11 cellular contexts compared by ENCODE assay signal in genomic region chr11:64100345-64100744, GRCh38.
DNase-seq lines count a peak whose midpoint lies in the region; ATAC-seq and TF ChIP-seq lines count a peak whose summit lies in the region.
"Had no signal": no experiment of that assay in that cellular context is flagged by ENCODE, and none has a peak within 500 bp of the region (broad histone marks: within the 10 kb centered on the region; RNA-seq: fewer than 3 reads in every experiment).

No MANE protein-coding gene starts in this region.

- H3K9me3 Mint-ChIP-seq in activated naive CD8-positive, alpha-beta T cell treated with anti-CD3 and anti-CD28 coated beads for 36 hours, result no peaks in the 10 kb centered on the region
- H3K9me3 Mint-ChIP-seq: activated T-cell treated with anti-CD3 and anti-CD28 coated beads, Interleukin-2, amount 50 U/mL, for 72 hours had no signal

- H2AFZ ChIP-seq in Karpas-422 (ENCODE audit: low read length) (peak overlapping the region; percentile 12; the same call in 1 of the 2 replicates), PC-3 (ENCODE audit: low read length) (no peak overlapping the region)

- H4K20me1 ChIP-seq in Karpas-422 (ENCODE audit: insufficient read depth, low read depth, low read length) (no peaks in the 10 kb centered on the region), PC-3 (ENCODE audit: low read length) (no peaks in the 10 kb centered on the region)

- no peak overlapping the region for H3K27ac Mint-ChIP-seq in activated naive CD8-positive, alpha-beta T cell treated with anti-CD3 and anti-CD28 coated beads for 36 hours
- H3K27ac Mint-ChIP-seq: activated T-cell treated with anti-CD3 and anti-CD28 coated beads, Interleukin-2, amount 50 U/mL, for 72 hours had no signal

- intact Hi-C loops in PC-3 (cut with micrococcal nuclease), result no loop called here

- peak; percentile 72 for DNase-seq in GM10248 (ENCODE audit: extremely low spot score)
- DNase-seq in Karpas-422, result peak; percentile 94
- no peak for DNase-seq in PC-3
- DNase-seq in kidney epithelial cell (ENCODE audit: low read depth), result no peak
- DNase-seq in activated naive CD8-positive, alpha-beta T cell treated with anti-CD3 and anti-CD28 coated beads for 36 hours, result no peak
- DNase-seq in NOMO-1 treated with dmso at 0.1 percent for 144 hours (lab: John Stamatoyannopoulos, UW; ENCODE audit: unreplicated experiment), result no peak
- DNase-seq: activated T-cell treated with anti-CD3 and anti-CD28 coated beads, Interleukin-2, amount 50 U/mL, for 72 hours; NCI-H446 had no signal

- no peak overlapping the region for H3K4me3 Mint-ChIP-seq in activated naive CD8-positive, alpha-beta T cell treated with anti-CD3 and anti-CD28 coated beads for 36 hours
- H3K4me3 Mint-ChIP-seq: activated T-cell treated with anti-CD3 and anti-CD28 coated beads, Interleukin-2, amount 50 U/mL, for 72 hours had no signal

- H3K79me2 ChIP-seq in Karpas-422 (ENCODE audit: low read length), result no peaks in the 10 kb centered on the region
- no peaks in the 10 kb centered on the region for H3K79me2 ChIP-seq in PC-3 (ENCODE audit: low read length)

- no peak for ATAC-seq in PC-3
- ATAC-seq in HG03521 (IDR thresholded peaks at IDR 0.05; ENCODE audit: unreplicated experiment), result no peak
- no peak for ATAC-seq in GM19035 (IDR thresholded peaks at IDR 0.05; ENCODE audit: unreplicated experiment)

- H3K27me3 ChIP-seq in Karpas-422 (ENCODE audit: low read length), result no peaks in the 10 kb centered on the region
- H3K27me3 ChIP-seq in PC-3 (ENCODE audit: low read length), result no peaks in the 10 kb centered on the region
- H3K27me3 ChIP-seq in kidney epithelial cell (ENCODE audit: control insufficient read depth, insufficient read depth, low read length), result peaks cover 84% of the 10 kb centered on the region
- H3K27me3 ChIP-seq: vagina had no signal

- TF ChIP-seq CTCF in GM10248 (IDR thresholded peaks at IDR 0.05; ENCODE audit: control extremely low read depth, extremely low read depth, low read depth, missing control alignments) (peak; percentile 43), PC-3 (conservative IDR thresholded peaks at IDR 0.05; ENCODE audit: low read depth, low read length) (peak; percentile 16; the same call in 1 of the 2 replicates), kidney epithelial cell (IDR thresholded peaks at IDR 0.05; ENCODE audit: insufficient read depth, low read length, poor library complexity, severe bottlenecking) (peak; percentile 55)

- no TSS peak for BruUV-seq in PC-3 (replicated peaks; lab: Mats Ljungman, UMichigan)

- H3K36me3 Mint-ChIP-seq in activated naive CD8-positive, alpha-beta T cell treated with anti-CD3 and anti-CD28 coated beads for 36 hours, result no peaks in the 10 kb centered on the region

- CTCF ChIA-PET in GM10248 (lab: Yijun Ruan, JAX) (interaction anchor here (0.7 to 1.9 kb wide), 4 partner anchors 11 to 99 kb away, joined by 3 to 4 read pairs (median 4); no protein-coding TSS in a partner anchor), PC-3 (lab: Charles Lee) (no interaction called here)

- H3K4me1 Mint-ChIP-seq in activated naive CD8-positive, alpha-beta T cell treated with anti-CD3 and anti-CD28 coated beads for 36 hours, result no peaks in the 10 kb centered on the region

- H3K4me3 ChIP-seq in Karpas-422 (ENCODE audit: low read length) (peak overlapping the region; percentile 19; the same call in 1 of the 2 replicates), PC-3 (ENCODE audit: low read length) (no peak overlapping the region), kidney epithelial cell (ENCODE audit: low read depth, low read length) (no peak overlapping the region)
- H3K4me3 ChIP-seq: vagina had no signal

- H3K4me1 ChIP-seq in Karpas-422 (ENCODE audit: low read length), result peaks cover 17% of the 10 kb centered on the region
- no peaks in the 10 kb centered on the region for H3K4me1 ChIP-seq in PC-3 (ENCODE audit: insufficient read depth, low read length)

- no peaks in the 10 kb centered on the region for H3K9me3 ChIP-seq in Karpas-422 (ENCODE audit: low read length)
- no peaks in the 10 kb centered on the region for H3K9me3 ChIP-seq in PC-3 (ENCODE audit: low read length)
- H3K9me3 ChIP-seq: vagina had no signal

- H3K4me2 ChIP-seq in Karpas-422 (ENCODE audit: low read depth, low read length, poor library complexity, severe bottlenecking) (peak overlapping the region; percentile 53), PC-3 (ENCODE audit: low read length) (no peak overlapping the region)

- H3K27me3 Mint-ChIP-seq in activated naive CD8-positive, alpha-beta T cell treated with anti-CD3 and anti-CD28 coated beads for 36 hours, result no peaks in the 10 kb centered on the region

- no peaks in the 10 kb centered on the region for H3F3A ChIP-seq in PC-3 (ENCODE audit: low read length, unreplicated experiment)

- POLR2A ChIA-PET in GM10248 (lab: Yijun Ruan, JAX) (no interaction called here), PC-3 (lab: Charles Lee; ENCODE audit: unreplicated experiment) (no interaction called here)

- H3K36me3 ChIP-seq in Karpas-422 (ENCODE audit: insufficient read depth, low read length), result no peaks in the 10 kb centered on the region
- H3K36me3 ChIP-seq in PC-3 (ENCODE audit: low read depth, low read length), result no peaks in the 10 kb centered on the region
- H3K36me3 ChIP-seq in kidney epithelial cell (ENCODE audit: control insufficient read depth, insufficient read depth, low read length), result no peaks in the 10 kb centered on the region
- H3K36me3 ChIP-seq: vagina had no signal

- no peaks in the 10 kb centered on the region for H3K9me2 ChIP-seq in Karpas-422 (replicated peaks; ENCODE audit: insufficient read depth, low read length)
- H3K9me2 ChIP-seq in PC-3 (replicated peaks; ENCODE audit: low read length), result no peaks in the 10 kb centered on the region

- H3K27ac ChIP-seq in Karpas-422 (ENCODE audit: low read length) (no peak overlapping the region), PC-3 (ENCODE audit: low read length) (no peak overlapping the region)

- H3K9ac ChIP-seq in Karpas-422 (ENCODE audit: low read length) (peak overlapping the region; percentile 51), PC-3 (ENCODE audit: low read length) (no peak overlapping the region)

Comparison
In these comparisons a context has a peak if more than half of its experiments do, and no peak if none do; other contexts are left out.
1. DNase-seq: peak in GM10248 (single experiment) and Karpas-422 (single experiment); none in PC-3 (single experiment), kidney epithelial cell (single experiment), activated naive CD8-positive, alpha-beta T cell treated with anti-CD3 and anti-CD28 coated beads for 36 hours (single experiment) and NOMO-1 treated with dmso at 0.1 percent for 144 hours (single experiment).
2. Peak in every context shown above with its lines, with median percentiles within 50 percentile points of each other: CTCF ChIP-seq.